ENCODE assay signal across 11 cellular contexts in genomic region chr7:42915356-42915755, GRCh38. TPM values are rescaled to one million over a fixed set of nuclear protein-coding genes. Genes with fewer than 3 reads are reported as not detected.
DNase-seq lines count a peak whose midpoint lies in the region; ATAC-seq and TF ChIP-seq lines count a peak whose summit lies in the region.
"Had no signal": no experiment of that assay in that cellular context is flagged by ENCODE, and none has a peak within 500 bp of the region (broad histone marks: within the 10 kb centered on the region; RNA-seq: fewer than 3 reads in every experiment).

No MANE protein-coding gene starts in this region.

- ATAC-seq in GM18498 (IDR thresholded peaks at IDR 0.05; ENCODE audit: unreplicated experiment) (no peak), GM21381 (IDR thresholded peaks at IDR 0.05; ENCODE audit: unreplicated experiment) (no peak)

- H3K9me3 Mint-ChIP-seq in HFFc6: no peaks in the 10 kb centered on the region
- H3K9me3 Mint-ChIP-seq in activated naive CD8-positive, alpha-beta T cell treated with anti-CD3 and anti-CD28 coated beads for 36 hours: no peaks in the 10 kb centered on the region

- H3K4me3 Mint-ChIP-seq in HFFc6: no peak overlapping the region; the same call in 1 of the 2 replicates
- no peak overlapping the region for H3K4me3 Mint-ChIP-seq in activated naive CD8-positive, alpha-beta T cell treated with anti-CD3 and anti-CD28 coated beads for 36 hours

- no peaks in the 10 kb centered on the region for H3K27me3 ChIP-seq in spleen (replicated peaks in 1 of 7)
- H3K27me3 ChIP-seq: brain microvascular endothelial cell had no signal

- peaks cover 55% of the 10 kb centered on the region for H3K4me1 Mint-ChIP-seq in HFFc6 (ENCODE audit: low read depth)
- peaks cover 46% of the 10 kb centered on the region for H3K4me1 Mint-ChIP-seq in activated naive CD8-positive, alpha-beta T cell treated with anti-CD3 and anti-CD28 coated beads for 36 hours

- H3K27me3 Mint-ChIP-seq in HFFc6 (ENCODE audit: insufficient read depth): peaks cover 3% of the 10 kb centered on the region; the same call in 1 of the 2 replicates
- H3K27me3 Mint-ChIP-seq in activated naive CD8-positive, alpha-beta T cell treated with anti-CD3 and anti-CD28 coated beads for 36 hours: no peaks in the 10 kb centered on the region

- H3K4me3 ChIP-seq in spleen: no peak overlapping the region
- H3K4me3 ChIP-seq: SK-N-MC had no signal

- no peaks in the 10 kb centered on the region for H3K9me3 ChIP-seq in spleen

- peak overlapping the region in 6 of 8 donors; percentile 22 to 57 (median 46) for H3K27ac ChIP-seq in spleen
- H3K27ac ChIP-seq: VCaP had no signal

- TF ChIP-seq CTCF in HFFc6 (IDR thresholded peaks at IDR 0.05) (no peak), spleen (IDR thresholded peaks at IDR 0.05 in 8 of 11, conservative IDR thresholded peaks at IDR 0.05 in 3 of 11) (no peak)

- 69 to 81% (median 71%) methylated on average over 1 of the region's 1 CpG for WGBS in spleen, 5 donors

- H3K36me3 ChIP-seq in spleen: peaks cover 0 to 59% (median 42%) of the 10 kb centered on the region in 6 donors

- intact Hi-C loops in spleen (cut with DNase I; ENCODE audit: low total_unique reads): no loop called here

- peaks cover 31% of the 10 kb centered on the region for H3K36me3 Mint-ChIP-seq in HFFc6 (ENCODE audit: low read depth)
- peaks cover 62% of the 10 kb centered on the region for H3K36me3 Mint-ChIP-seq in activated naive CD8-positive, alpha-beta T cell treated with anti-CD3 and anti-CD28 coated beads for 36 hours

- peaks cover 8 to 51% (median 24%) of the 10 kb centered on the region in 6 donors for H3K4me1 ChIP-seq in spleen

- H3K27ac Mint-ChIP-seq in HFFc6: peak overlapping the region; percentile 69
- H3K27ac Mint-ChIP-seq in activated naive CD8-positive, alpha-beta T cell treated with anti-CD3 and anti-CD28 coated beads for 36 hours: peak overlapping the region; percentile 92

- no peak for DNase-seq in HFFc6
- no peak for DNase-seq in activated naive CD8-positive, alpha-beta T cell treated with anti-CD3 and anti-CD28 coated beads for 36 hours
- peak; percentile 65 for DNase-seq in fibroblast of peridontal ligament (ENCODE audit: extremely low read depth)
- no peak for DNase-seq in spleen
- DNase-seq in 8988T: no peak
- DNase-seq: brain microvascular endothelial cell, kidney glomerular epithelial cell had no signal

- no peak for TF ChIP-seq POLR2A in spleen (IDR thresholded peaks at IDR 0.05)

RNA-seq across cellular contexts. Expression of gene C7orf25, which starts 3.5 kb away (rescaled TPM):
- total RNA-seq in HFFc6 (2021; fragmentation: NEBNext Ultra II Directional; extraction: Animal tissue kit (Norgen Biotek cat#: 25700)): 1 to 10 TPM; 4.3 to 8.3 (median 6.8) TPM
- 1 to 10 TPM; 3.8 to 4.3 TPM for total RNA-seq in activated naive CD8-positive, alpha-beta T cell treated with anti-CD3 and anti-CD28 coated beads for 36 hours
- 10 to 100 TPM in 1 of 7 donors, 1 to 10 TPM in 6; 4.4 to 19.5 (median 6.5) TPM for total RNA-seq in spleen
- 1 to 10 TPM; 1.7 to 4.0 (median 2.8) TPM for polyA plus RNA-seq in spleen

RNA-seq across cellular contexts. Expression of gene PSMA2, which starts 16.6 kb away (rescaled TPM):
- 100 to 1,000 TPM; 105 to 140 (median 115) TPM for total RNA-seq in HFFc6 (2021; fragmentation: NEBNext Ultra II Directional; extraction: Animal tissue kit (Norgen Biotek cat#: 25700))
- total RNA-seq in activated naive CD8-positive, alpha-beta T cell treated with anti-CD3 and anti-CD28 coated beads for 36 hours: 100 to 1,000 TPM; 207 to 235 TPM
- 10 to 100 TPM; 44.3 to 71.1 (median 58.2) TPM for total RNA-seq in spleen
- polyA plus RNA-seq in spleen: 100 to 1,000 TPM in 2 of 3 donors, 10 to 100 TPM in 1; 95.9 to 144 (median 144) TPM

RNA-seq across cellular contexts. Expression of gene MRPL32, which starts 16.8 kb away (rescaled TPM):
- 10 to 100 TPM; 49.2 to 69.6 (median 58.8) TPM for total RNA-seq in HFFc6 (2021; fragmentation: NEBNext Ultra II Directional; extraction: Animal tissue kit (Norgen Biotek cat#: 25700))
- 10 to 100 TPM; 90.7 to 96.8 TPM for total RNA-seq in activated naive CD8-positive, alpha-beta T cell treated with anti-CD3 and anti-CD28 coated beads for 36 hours
- 10 to 100 TPM; 27.7 to 44.7 (median 33.0) TPM for total RNA-seq in spleen
- polyA plus RNA-seq in spleen: 10 to 100 TPM; 50.3 to 59.4 (median 52.6) TPM
